8 cellular contexts compared by ENCODE assay signal in genomic region chr2:47402555-47402804, GRCh38. TPM values are rescaled to one million over a fixed set of nuclear protein-coding genes. Genes with fewer than 3 reads are reported as not detected.
DNase-seq lines count a peak whose midpoint lies in the region; ATAC-seq lines count a peak whose summit lies in the region.

No MANE protein-coding gene starts in this region.

- H3K23ac ChIP-seq in trophoblast cell (ENCODE audit: low read length), result no peak overlapping the region

- H2AFZ ChIP-seq in trophoblast cell (ENCODE audit: insufficient read depth, low read length, poor library complexity), result peak overlapping the region; percentile 52

- ATAC-seq in GM21737 (IDR thresholded peaks at IDR 0.05; ENCODE audit: unreplicated experiment), result no peak

- H3K27me3 ChIP-seq in esophagus (ENCODE audit: control insufficient read depth in 1 of 2, insufficient read depth in 2 of 2, low read length in 2 of 2) (no peaks in the 10 kb centered on the region), trophoblast cell (ENCODE audit: insufficient read depth, low read length) (no peaks in the 10 kb centered on the region)

- DNase-seq in ELR (ENCODE audit: low read depth), result peak; percentile 59
- peak; percentile 36 for DNase-seq in RKO (ENCODE audit: low spot score)
- peak in 1 of 2 donors; percentile 16 for DNase-seq in trophoblast cell
- no peak for DNase-seq in middle frontal gyrus (ENCODE audit: extremely low spot score, low spot score)
- no peak for DNase-seq in kidney glomerular epithelial cell (lab: John Stamatoyannopoulos, UW)
- no peak for DNase-seq in glomerular visceral epithelial cell (ENCODE audit: extremely low spot score)

- H3K4me3 ChIP-seq in esophagus (ENCODE audit: low read depth in 1 of 2, low read length in 2 of 2) (peak overlapping the region; percentile 92 to 94), trophoblast cell (ENCODE audit: low read depth, low read length) (peak overlapping the region; percentile 37)

- H3K4me1 ChIP-seq in esophagus (ENCODE audit: control insufficient read depth in 2 of 2, insufficient read depth in 2 of 2, low read length in 1 of 2), result peaks cover 0 to 6% of the 10 kb centered on the region in 2 donors
- H3K4me1 ChIP-seq in trophoblast cell (ENCODE audit: control insufficient read depth in 1 of 2, insufficient read depth in 2 of 2, low read length in 2 of 2), result peaks cover 3 to 7% of the 10 kb centered on the region in 2 experiments

- no peak overlapping the region for H3K18ac ChIP-seq in trophoblast cell (ENCODE audit: low read length)

- WGBS in esophagus, 2 donors, result 1 to 3% methylated on average over 8 of the region's 8 CpGs
- WGBS in trophoblast cell (ENCODE audit: extremely low coverage, insufficient coverage, insufficient read length), result no CpG with 5 or more reads among the region's 8 CpGs

- peak overlapping the region; percentile 12 for H3K14ac ChIP-seq in trophoblast cell (ENCODE audit: low read length)

- H2BK12ac ChIP-seq in trophoblast cell (ENCODE audit: low read length), result no peak overlapping the region

- peaks cover 6% of the 10 kb centered on the region for H3K79me1 ChIP-seq in trophoblast cell (ENCODE audit: low read length)

- H2BK120ac ChIP-seq in trophoblast cell (ENCODE audit: insufficient read depth, low read length, poor library complexity), result no peak overlapping the region

- no peaks in the 10 kb centered on the region for H3K36me3 ChIP-seq in esophagus (ENCODE audit: control insufficient read depth in 2 of 2, insufficient read depth in 2 of 2, low read length in 1 of 2)
- H3K36me3 ChIP-seq in trophoblast cell (ENCODE audit: control insufficient read depth in 1 of 2, insufficient read depth in 2 of 2, low read length in 2 of 2), result peaks cover 0 to 2% of the 10 kb centered on the region in 2 experiments

- H3K9ac ChIP-seq in trophoblast cell (ENCODE audit: low read length), result peak overlapping the region; percentile 78

- no peak overlapping the region for H2AK5ac ChIP-seq in trophoblast cell (ENCODE audit: low read length)

- peaks cover 11% of the 10 kb centered on the region for H3K79me2 ChIP-seq in trophoblast cell (ENCODE audit: control insufficient read depth, insufficient read depth, low read length, poor library complexity)

- peak overlapping the region; percentile 6 for H4K12ac ChIP-seq in trophoblast cell (ENCODE audit: low read depth, low read length)

- H3K9me3 ChIP-seq in esophagus (ENCODE audit: control insufficient read depth in 2 of 2, insufficient read depth in 1 of 2, low read depth in 1 of 2, low read length in 1 of 2) (no peaks in the 10 kb centered on the region), trophoblast cell (ENCODE audit: insufficient read depth, low read depth, low read length) (no peaks in the 10 kb centered on the region)

- H3K4me2 ChIP-seq in trophoblast cell (ENCODE audit: low read length), result peak overlapping the region; percentile 82

- no peak overlapping the region for H3K4ac ChIP-seq in trophoblast cell (ENCODE audit: low read depth, low read length)

- H4K8ac ChIP-seq in trophoblast cell (ENCODE audit: low read depth, low read length), result peak overlapping the region; percentile 79

- H3K27ac ChIP-seq in esophagus (ENCODE audit: low read depth in 2 of 2, low read length in 1 of 2) (peak overlapping the region; percentile 6 to 58), trophoblast cell (ENCODE audit: low read depth, low read length) (no peak overlapping the region)

- H4K91ac ChIP-seq in trophoblast cell (ENCODE audit: low read depth, low read length), result peak overlapping the region; percentile 22

- no peak overlapping the region for H2BK5ac ChIP-seq in trophoblast cell (ENCODE audit: low read depth, low read length, poor library complexity)

RNA-seq across cellular contexts. Expression of gene MSH2, which starts 0.5 kb away (rescaled TPM):
- 10 to 100 TPM in 1 of 2 donors, 1 to 10 TPM in 1; 6.2 to 12.0 TPM for polyA plus RNA-seq in esophagus
- 21.9 and 23.8 TPM in 2 replicates for polyA plus RNA-seq in trophoblast cell (2013)

RNA-seq across cellular contexts. Expression of gene EPCAM, which starts 33.4 kb away (rescaled TPM):
- 10 to 100 TPM; 10.0 to 13.4 TPM for polyA plus RNA-seq in esophagus
- 144 and 148 TPM in 2 replicates for polyA plus RNA-seq in trophoblast cell (2013)

Comparison
In these comparisons a context has a peak if more than half of its experiments do, and no peak if none do; other contexts are left out.
1. DNase-seq: peak in ELR (single experiment) and RKO (single experiment); none in middle frontal gyrus (single experiment), kidney glomerular epithelial cell (single experiment) and glomerular visceral epithelial cell (single experiment).